Comparison of ENCODE assay signal across 26 cellular contexts in genomic region chr9:129826759-129827158, GRCh38.
"Had no signal": no experiment of that assay in that cellular context is flagged by ENCODE, and none has a peak within 500 bp of the region (broad histone marks: within the 10 kb centered on the region; RNA-seq: fewer than 3 reads in every experiment).

No MANE protein-coding gene starts in this region.

- ATAC-seq: left colon; left lung; lower lobe of right lung; naive thymus-derived CD8-positive, alpha-beta T cell; right cardiac atrium; stimulated activated effector memory CD8-positive, alpha-beta T cell treated with anti-CD3 and anti-CD28 coated beads, Interleukin-12 subunit alpha, Interleukin-12 subunit beta, amount 100 ng/mL, for 72 hours had no signal

- H3K27ac ChIP-seq: left lung, lower lobe of right lung, ovary, sigmoid colon, spleen, stomach, testis, thyroid gland, transverse colon, upper lobe of left lung, vagina had no signal

- H3K9me3 Mint-ChIP-seq: immature natural killer cell; naive thymus-derived CD8-positive, alpha-beta T cell; nephron; stimulated activated effector memory CD8-positive, alpha-beta T cell treated with anti-CD3 and anti-CD28 coated beads, Interleukin-12 subunit alpha, Interleukin-12 subunit beta, amount 100 ng/mL, for 72 hours had no signal

- H3K4me3 Mint-ChIP-seq: immature natural killer cell; naive thymus-derived CD8-positive, alpha-beta T cell; stimulated activated effector memory CD8-positive, alpha-beta T cell treated with anti-CD3 and anti-CD28 coated beads, Interleukin-12 subunit alpha, Interleukin-12 subunit beta, amount 100 ng/mL, for 72 hours had no signal

- H3K27ac Mint-ChIP-seq: progenitor cell of endocrine pancreas had no signal

- FAIRE-seq: islet of Langerhans, kidney, small intestine had no signal

- H3K27me3 Mint-ChIP-seq: naive thymus-derived CD8-positive, alpha-beta T cell; progenitor cell of endocrine pancreas had no signal

- H3K27me3 ChIP-seq: left lung, ovary, sigmoid colon, spleen, stomach, testis, thyroid gland, transverse colon, upper lobe of left lung, vagina had no signal

- H3K4me3 ChIP-seq: left lung, lower lobe of right lung, ovary, sigmoid colon, spleen, stomach, testis, thyroid gland, transverse colon, upper lobe of left lung, vagina had no signal

- H3K9me3 ChIP-seq: left lung, lower lobe of right lung, ovary, sigmoid colon, spleen, stomach, testis, thyroid gland, transverse colon, upper lobe of left lung, vagina had no signal

- H3K36me3 ChIP-seq: ovary had no signal

- DNase-seq: hypothalamus; immature natural killer cell; kidney; left colon; left lung; lower lobe of right lung; mammary epithelial cell; mesenchymal stem cell; naive thymus-derived CD8-positive, alpha-beta T cell; ovary; right cardiac atrium; sigmoid colon; small intestine; spleen; stimulated activated CD4-positive, alpha-beta T cell treated with anti-CD3 and anti-CD28 coated beads, Interleukin-4, amount 100 ng/mL, for 24 hours; stimulated activated naive CD4-positive, alpha-beta T cell; stomach; testis; thyroid gland; transverse colon; upper lobe of left lung had no signal
